Comparison of ENCODE assay signal across 14 cellular contexts in the genomic region with DNA sequence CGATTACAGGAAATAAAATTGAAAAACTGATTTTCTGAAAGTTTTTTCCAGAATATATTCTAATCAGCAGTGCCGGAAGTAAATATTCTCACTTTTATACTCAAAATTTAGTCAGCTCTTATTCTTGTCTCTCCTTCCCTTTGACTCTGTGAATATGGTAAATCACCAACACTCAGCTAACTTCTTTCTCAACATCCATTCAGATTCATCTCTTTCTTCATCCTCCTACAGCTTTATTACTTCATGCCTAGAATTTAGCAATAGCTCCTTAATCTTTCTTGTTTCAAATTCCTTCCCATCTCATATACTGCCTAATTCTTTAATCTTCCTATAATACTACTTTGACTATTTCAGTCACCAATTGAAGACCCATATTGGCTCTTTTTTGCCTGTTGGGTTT.
DNase-seq lines count a peak whose midpoint lies in the region; ATAC-seq and TF ChIP-seq lines count a peak whose summit lies in the region.
"Had no signal": no experiment of that assay in that cellular context is flagged by ENCODE, and none has a peak within 500 bp of the region (broad histone marks: within the 10 kb centered on the region; RNA-seq: fewer than 3 reads in every experiment).

No MANE protein-coding gene starts in this region.

- TF ChIP-seq CTCF in lung (IDR thresholded peaks at IDR 0.05; ENCODE audit: control extremely low read depth, extremely low read depth) (no peak), nephron progenitor cell (IDR thresholded peaks at IDR 0.05) (no peak)

- DNase-seq in AML-193 (lab: John Stamatoyannopoulos, UW) (peak; percentile 17 to 31), MV-4-11 (lab: John Stamatoyannopoulos, UW) (peak; percentile 4), fibroblast of gingiva (ENCODE audit: low read depth) (peak; percentile 49), lung (ENCODE audit: low spot score) (no peak), nephron progenitor cell (no peak), OCI-M1 (lab: John Stamatoyannopoulos, UW) (no peak), superior temporal gyrus (ENCODE audit: extremely low spot score) (no peak)
- no peak for DNase-seq in effector CD8-positive, alpha-beta T cell (lab: John Stamatoyannopoulos, UW)
- DNase-seq: COR-L47, DMS153, NCI-H1436, NCI-H2081, NCI-H524 had no signal

- no peaks in the 10 kb centered on the region for H3K9me3 Mint-ChIP-seq in nephron progenitor cell

- H3K27me3 Mint-ChIP-seq in nephron progenitor cell (ENCODE audit: low read depth, poor library complexity) = no peaks in the 10 kb centered on the region

- no peak overlapping the region for H3K4me3 Mint-ChIP-seq in nephron progenitor cell

- no peaks in the 10 kb centered on the region for H3K9me3 ChIP-seq in lung (ENCODE audit: control insufficient read depth in 2 of 2, insufficient read depth in 1 of 2, low read length in 1 of 2)
- H3K9me3 ChIP-seq: SJSA1 had no signal

- H3K4me1 Mint-ChIP-seq in nephron progenitor cell = no peaks in the 10 kb centered on the region

- H3K36me3 Mint-ChIP-seq in nephron progenitor cell (ENCODE audit: low read depth) = no peaks in the 10 kb centered on the region

- no peaks in the 10 kb centered on the region for H3K36me3 ChIP-seq in lung (ENCODE audit: control insufficient read depth in 2 of 2, insufficient read depth in 2 of 2, low read length in 2 of 2)
- H3K36me3 ChIP-seq: SJSA1 had no signal

- no peaks in the 10 kb centered on the region for H3K27me3 ChIP-seq in lung (ENCODE audit: control insufficient read depth, insufficient read depth)
- H3K27me3 ChIP-seq: SJSA1 had no signal

- H3K27ac ChIP-seq in lung (ENCODE audit: low read depth in 1 of 2, low read length in 1 of 2) = no peak overlapping the region
- H3K27ac ChIP-seq: SJSA1 had no signal

- ATAC-seq in lung (ENCODE audit: insufficient read depth, low FRiP score) = peak; percentile 66

- no peak overlapping the region for H3K27ac Mint-ChIP-seq in nephron progenitor cell

- 87 to 90% methylated on average over 2 of the region's 2 CpGs for WGBS in lung, 2 donors

- no peak overlapping the region for H3K4me3 ChIP-seq in lung
- H3K4me3 ChIP-seq: SJSA1 had no signal

- no peaks in the 10 kb centered on the region for H3K4me1 ChIP-seq in lung (ENCODE audit: control insufficient read depth in 2 of 2, insufficient read depth in 2 of 2, low read length in 2 of 2)

Comparison
In these comparisons a context has a peak if more than half of its experiments do, and no peak if none do; other contexts are left out.
1. DNase-seq: peak in AML-193 (2 of 2), MV-4-11 (single experiment) and fibroblast of gingiva (single experiment); none in lung (single experiment), nephron progenitor cell (single experiment), effector CD8-positive, alpha-beta T cell (single experiment), OCI-M1 (single experiment) and superior temporal gyrus (single experiment).